Comparison of ENCODE assay signal across 13 cellular contexts in the genomic region with DNA sequence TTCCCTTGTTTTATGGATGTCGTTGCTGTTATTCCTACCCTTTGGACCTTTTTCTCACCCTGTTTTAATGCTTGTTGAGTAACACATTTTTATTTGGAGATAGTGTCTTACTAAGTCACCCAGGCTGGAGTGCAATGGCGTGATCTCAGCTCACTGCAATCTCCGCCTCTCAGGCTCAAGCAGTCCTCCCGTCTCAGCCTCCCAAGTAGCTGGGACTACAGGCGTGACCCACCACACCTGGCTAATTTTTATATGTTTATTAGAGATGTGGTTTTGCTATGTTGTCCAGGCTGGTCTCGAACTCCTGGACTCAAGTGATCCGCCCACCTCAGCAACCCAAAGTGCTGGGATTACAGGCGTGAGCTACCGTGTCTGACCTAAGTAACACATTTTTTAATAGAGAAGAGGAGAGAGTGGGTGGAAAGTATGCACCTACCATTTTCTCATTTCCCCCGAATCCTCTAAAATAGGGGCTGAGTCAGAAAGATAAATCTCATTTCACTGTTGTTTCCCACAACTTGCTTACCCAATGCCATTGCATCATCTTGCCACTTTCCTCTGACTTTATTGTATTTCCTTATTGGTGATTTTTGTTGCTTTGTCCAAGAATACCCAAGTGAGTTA. TPM values are rescaled to one million over a fixed set of nuclear protein-coding genes. Genes with fewer than 3 reads are reported as not detected.
DNase-seq lines count a peak whose midpoint lies in the region; ATAC-seq and TF ChIP-seq lines count a peak whose summit lies in the region.
"Had no signal": no experiment of that assay in that cellular context is flagged by ENCODE, and none has a peak within 500 bp of the region (broad histone marks: within the 10 kb centered on the region; RNA-seq: fewer than 3 reads in every experiment).

No MANE protein-coding gene starts in this region.

- H3K4me1 Mint-ChIP-seq in CD4-positive, alpha-beta memory T cell: peaks cover under 1 to 10% (median 6%) of the 10 kb centered on the region in 4 donors

- no peak overlapping the region for H3K27ac ChIP-seq in CD4-positive, alpha-beta memory T cell (ENCODE audit: low read depth, low read length)
- no peak overlapping the region for H3K27ac ChIP-seq in lower lobe of right lung
- H3K27ac ChIP-seq: esophagus squamous epithelium had no signal

- intact Hi-C loops in CD4-positive, alpha-beta memory T cell (cut with micrococcal nuclease): no loop called here
- intact Hi-C loops in lower lobe of right lung (cut with DNase I): no loop called here

- H3K4me3 ChIP-seq in CD4-positive, alpha-beta memory T cell (ENCODE audit: low read length in 2 of 2): no peak overlapping the region
- H3K4me3 ChIP-seq in lower lobe of right lung: no peak overlapping the region
- H3K4me3 ChIP-seq: esophagus squamous epithelium had no signal

- CTCF ChIA-PET in CD4-positive, alpha-beta memory T cell (lab: Charles Lee; ENCODE audit: partially characterized antibody): no interaction called here

- no peaks in the 10 kb centered on the region for H3K9me3 Mint-ChIP-seq in activated naive CD4-positive, alpha-beta T cell treated with anti-CD3 and anti-CD28 coated beads, Interleukin-2, amount 50 U/mL, for 72 hours
- peaks cover 0 to 1% (median 0%) of the 10 kb centered on the region in 8 donors for H3K9me3 Mint-ChIP-seq in CD4-positive, alpha-beta memory T cell
- H3K9me3 Mint-ChIP-seq: CD4-positive, CD25-positive, alpha-beta regulatory T cell had no signal

- peak; percentile 27 for DNase-seq in activated naive CD4-positive, alpha-beta T cell treated with Interleukin-2 at 50 U/mL for 16 hours
- DNase-seq in activated naive CD4-positive, alpha-beta T cell treated with anti-CD3 and anti-CD28 coated beads, Interleukin-2, amount 50 U/mL, for 16 hours: no peak
- peak; percentile 42 for DNase-seq in GM20000 (ENCODE audit: low spot score)
- peak in 1 of 2 donors; percentile 10 for DNase-seq in activated naive CD4-positive, alpha-beta T cell treated with anti-CD3 and anti-CD28 coated beads, Interleukin-2, amount 50 U/mL, for 72 hours (ENCODE audit: low spot score in 2 of 2)
- peak; percentile 57 for DNase-seq in stimulated activated CD8-positive, alpha-beta memory T cell treated with anti-CD3 and anti-CD28 coated beads, Interleukin-4, amount 100 ng/mL, for 48 hours
- no peak for DNase-seq in CD4-positive, alpha-beta memory T cell
- no peak for DNase-seq in COR-L47 (lab: John Stamatoyannopoulos, UW)
- DNase-seq in lower lobe of right lung: no peak
- DNase-seq: CD4-positive, CD25-positive, alpha-beta regulatory T cell; cerebellar nuclear complex; esophagus squamous epithelium; MM.1S; NCI-H526 had no signal

- peak; percentile 63 to 91 for ATAC-seq in activated naive CD4-positive, alpha-beta T cell treated with anti-CD3 and anti-CD28 coated beads, Interleukin-2, amount 50 U/mL, for 72 hours
- no peak for ATAC-seq in lower lobe of right lung

- POLR2A ChIA-PET in CD4-positive, alpha-beta memory T cell (lab: Charles Lee; ENCODE audit: partially characterized antibody): no interaction called here

- peaks cover 6% of the 10 kb centered on the region for H3K36me3 ChIP-seq in CD4-positive, alpha-beta memory T cell (ENCODE audit: insufficient read depth, low read length)
- H3K36me3 ChIP-seq in lower lobe of right lung: peaks cover 32% of the 10 kb centered on the region

- peak overlapping the region; percentile 72 to 91 for H3K27ac Mint-ChIP-seq in activated naive CD4-positive, alpha-beta T cell treated with anti-CD3 and anti-CD28 coated beads, Interleukin-2, amount 50 U/mL, for 72 hours
- no peak overlapping the region for H3K27ac Mint-ChIP-seq in CD4-positive, alpha-beta memory T cell

- H3K9me3 ChIP-seq in CD4-positive, alpha-beta memory T cell (ENCODE audit: control insufficient read depth in 1 of 2, low read length in 2 of 2): no peaks in the 10 kb centered on the region
- no peaks in the 10 kb centered on the region for H3K9me3 ChIP-seq in lower lobe of right lung
- H3K9me3 ChIP-seq: esophagus squamous epithelium had no signal

- no peaks in the 10 kb centered on the region for H3K27me3 Mint-ChIP-seq in CD4-positive, alpha-beta memory T cell
- H3K27me3 Mint-ChIP-seq: CD4-positive, CD25-positive, alpha-beta regulatory T cell had no signal

- H3K27me3 ChIP-seq in CD4-positive, alpha-beta memory T cell (ENCODE audit: insufficient read depth, low read length): no peaks in the 10 kb centered on the region
- no peaks in the 10 kb centered on the region for H3K27me3 ChIP-seq in lower lobe of right lung (ENCODE audit: low read depth)
- H3K27me3 ChIP-seq: esophagus squamous epithelium had no signal

- H3K4me1 ChIP-seq in CD4-positive, alpha-beta memory T cell (ENCODE audit: insufficient read depth, low read length): no peaks in the 10 kb centered on the region
- H3K4me1 ChIP-seq in lower lobe of right lung: no peaks in the 10 kb centered on the region
- H3K4me1 ChIP-seq: esophagus squamous epithelium had no signal

- no peak overlapping the region for H3K4me3 Mint-ChIP-seq in CD4-positive, alpha-beta memory T cell

- TF ChIP-seq CTCF in GM20000 (IDR thresholded peaks at IDR 0.05; ENCODE audit: extremely low read depth, missing control alignments): no peak
- TF ChIP-seq CTCF in lower lobe of right lung (IDR thresholded peaks at IDR 0.05): no peak

- H3K36me3 Mint-ChIP-seq in activated naive CD4-positive, alpha-beta T cell treated with anti-CD3 and anti-CD28 coated beads, Interleukin-2, amount 50 U/mL, for 72 hours: peaks cover 0 to 20% of the 10 kb centered on the region in 2 donors
- peaks cover 14 to 19% of the 10 kb centered on the region in 2 donors for H3K36me3 Mint-ChIP-seq in CD4-positive, alpha-beta memory T cell

RNA-seq across cellular contexts. Expression of gene DHX40, which starts 7.0 kb away (rescaled TPM):
- 10 to 100 TPM; 16.4 to 33.1 TPM for total RNA-seq in activated naive CD4-positive, alpha-beta T cell treated with anti-CD3 and anti-CD28 coated beads, Interleukin-2, amount 50 U/mL, for 72 hours
- total RNA-seq in CD4-positive, alpha-beta memory T cell: 10 to 100 TPM; 25.4 to 29.9 TPM
- 10 to 100 TPM; 19.9 to 27.1 TPM for polyA plus RNA-seq in CD4-positive, alpha-beta memory T cell
- total RNA-seq in lower lobe of right lung: 32.3 TPM

RNA-seq across cellular contexts. Expression of gene CLTC, which starts 47.3 kb away (rescaled TPM):
- total RNA-seq in activated naive CD4-positive, alpha-beta T cell treated with anti-CD3 and anti-CD28 coated beads, Interleukin-2, amount 50 U/mL, for 72 hours: 100 to 1,000 TPM; 156 to 184 TPM
- 100 to 1,000 TPM; 115 to 118 TPM for total RNA-seq in CD4-positive, alpha-beta memory T cell
- 10 to 100 TPM; 27.0 to 54.2 TPM for polyA plus RNA-seq in CD4-positive, alpha-beta memory T cell
- total RNA-seq in lower lobe of right lung: 220 TPM

Comparison
In these comparisons a context has a peak if more than half of its experiments do, and no peak if none do; other contexts are left out.
1. DNase-seq: peak in activated naive CD4-positive, alpha-beta T cell treated with Interleukin-2 at 50 U/mL for 16 hours (single experiment), GM20000 (single experiment) and stimulated activated CD8-positive, alpha-beta memory T cell treated with anti-CD3 and anti-CD28 coated beads, Interleukin-4, amount 100 ng/mL, for 48 hours (single experiment); none in activated naive CD4-positive, alpha-beta T cell treated with anti-CD3 and anti-CD28 coated beads, Interleukin-2, amount 50 U/mL, for 16 hours (single experiment), CD4-positive, alpha-beta memory T cell (0 of 5), COR-L47 (single experiment) and lower lobe of right lung (single experiment).
2. ATAC-seq: peak in activated naive CD4-positive, alpha-beta T cell treated with anti-CD3 and anti-CD28 coated beads, Interleukin-2, amount 50 U/mL, for 72 hours (2 of 2); none in lower lobe of right lung (0 of 2).
3. H3K27ac Mint-ChIP-seq: peak in activated naive CD4-positive, alpha-beta T cell treated with anti-CD3 and anti-CD28 coated beads, Interleukin-2, amount 50 U/mL, for 72 hours (2 of 2); none in CD4-positive, alpha-beta memory T cell (0 of 7).